Comparison of ENCODE assay signal across 27 cellular contexts in genomic region chr11:60908803-60909202, GRCh38. TPM values are rescaled to one million over a fixed set of nuclear protein-coding genes. Genes with fewer than 3 reads are reported as not detected.
DNase-seq lines count a peak whose midpoint lies in the region; ATAC-seq and TF ChIP-seq lines count a peak whose summit lies in the region.
"Had no signal": no experiment of that assay in that cellular context is flagged by ENCODE, and none has a peak within 500 bp of the region (broad histone marks: within the 10 kb centered on the region; RNA-seq: fewer than 3 reads in every experiment).

No MANE protein-coding gene starts in this region.

- H3K36me3 ChIP-seq in gastrocnemius medialis = no peaks in the 10 kb centered on the region
- H3K36me3 ChIP-seq: BE2C had no signal

- TF ChIP-seq CTCF in gastrocnemius medialis (IDR thresholded peaks at IDR 0.05 in 4 of 5, conservative IDR thresholded peaks at IDR 0.05 in 1 of 5) = no peak

- H3K9me3 Mint-ChIP-seq in activated naive CD4-positive, alpha-beta T cell treated with anti-CD3 and anti-CD28 coated beads, Interleukin-2, amount 10 ng/mL, durations not matched to agents 7 days and 5 days = no peaks in the 10 kb centered on the region
- H3K9me3 Mint-ChIP-seq in IgD-negative memory B cell (peaks cover 0 to 4% (median 0%) of the 10 kb centered on the region in 3 donors), naive B cell (peaks cover 0 to 2% (median 0%) of the 10 kb centered on the region in 7 donors)
- peaks cover 20 to 25% of the 10 kb centered on the region in 2 donors for H3K9me3 Mint-ChIP-seq in stimulated activated naive B cell treated with anti-CD40 and anti-IgM and Interleukin-4, amounts not matched to agents 10 μg/mL and 1 μg/mL and 100 μg/mL, for 72 hours

- intact Hi-C loops in gastrocnemius medialis (cut with DNase I; ENCODE audit: low total_unique reads) = no loop called here

- TF ChIP-seq POLR2A in gastrocnemius medialis (IDR thresholded peaks at IDR 0.05) = no peak

- no peaks in the 10 kb centered on the region for H3K27me3 ChIP-seq in gastrocnemius medialis
- H3K27me3 ChIP-seq: BE2C, SJSA1 had no signal

- peaks cover 22% of the 10 kb centered on the region for H3K27me3 Mint-ChIP-seq in activated naive CD4-positive, alpha-beta T cell treated with anti-CD3 and anti-CD28 coated beads, Interleukin-2, amount 10 ng/mL, durations not matched to agents 7 days and 5 days
- H3K27me3 Mint-ChIP-seq in IgD-negative memory B cell (peaks cover 2% of the 10 kb centered on the region), naive B cell (no peaks in the 10 kb centered on the region)
- H3K27me3 Mint-ChIP-seq in stimulated activated naive B cell treated with anti-CD40 and anti-IgM and Interleukin-4, amounts not matched to agents 10 μg/mL and 1 μg/mL and 100 μg/mL, for 72 hours = no peaks in the 10 kb centered on the region

- CTCF ChIA-PET in activated naive CD4-positive, alpha-beta T cell treated with anti-CD3 and anti-CD28 coated beads, Interleukin-2, amount 10 ng/mL, durations not matched to agents 7 days and 5 days (lab: Charles Lee) = interaction anchor here (0.7 to 1.1 kb wide), 2 partner anchors 9 to 60 kb away, joined by 3 read pairs; no protein-coding TSS in a partner anchor

- no peak overlapping the region for H3K4me3 ChIP-seq in gastrocnemius medialis
- H3K4me3 ChIP-seq: SJSA1 had no signal

- H3K27ac Mint-ChIP-seq in activated naive CD4-positive, alpha-beta T cell treated with anti-CD3 and anti-CD28 coated beads, Interleukin-2, amount 10 ng/mL, durations not matched to agents 7 days and 5 days = peak overlapping the region; percentile 11
- H3K27ac Mint-ChIP-seq in IgD-negative memory B cell (peak overlapping the region; percentile 63 to 96 (median 69)), naive B cell (peak overlapping the region; percentile 6 to 96 (median 64))
- peak overlapping the region; percentile 97 for H3K27ac Mint-ChIP-seq in stimulated activated naive B cell treated with anti-CD40 and anti-IgM and Interleukin-4, amounts not matched to agents 10 μg/mL and 1 μg/mL and 100 μg/mL, for 72 hours

- no peak overlapping the region for H3K27ac ChIP-seq in gastrocnemius medialis
- H3K27ac ChIP-seq: 22Rv1, SJSA1 had no signal

- H3K4me1 Mint-ChIP-seq in activated naive CD4-positive, alpha-beta T cell treated with anti-CD3 and anti-CD28 coated beads, Interleukin-2, amount 10 ng/mL, durations not matched to agents 7 days and 5 days = peaks cover 61% of the 10 kb centered on the region
- H3K4me1 Mint-ChIP-seq in IgD-negative memory B cell (peaks cover 44 to 67% (median 58%) of the 10 kb centered on the region in 3 donors), naive B cell (peaks cover 64 to 91% (median 79%) of the 10 kb centered on the region in 3 donors)
- H3K4me1 Mint-ChIP-seq in stimulated activated naive B cell treated with anti-CD40 and anti-IgM and Interleukin-4, amounts not matched to agents 10 μg/mL and 1 μg/mL and 100 μg/mL, for 72 hours = peaks cover 67 to 96% of the 10 kb centered on the region in 2 donors

- ATAC-seq in naive B cell (ENCODE audit: low read depth in 2 of 2) (no peak), gastrocnemius medialis (no peak)
- no peak for ATAC-seq in stimulated activated naive B cell treated with anti-CD40 and anti-IgM and Interleukin-4, amounts not matched to agents 10 μg/mL and 1 μg/mL and 100 μg/mL, for 72 hours (replicated peaks)

- no peak overlapping the region for H3K4me3 Mint-ChIP-seq in activated naive CD4-positive, alpha-beta T cell treated with anti-CD3 and anti-CD28 coated beads, Interleukin-2, amount 10 ng/mL, durations not matched to agents 7 days and 5 days
- H3K4me3 Mint-ChIP-seq in IgD-negative memory B cell = peak overlapping the region in 1 of 4 donors; percentile 93
- peak overlapping the region in 3 of 8 donors; percentile 16 to 96 (median 46) for H3K4me3 Mint-ChIP-seq in naive B cell
- H3K4me3 Mint-ChIP-seq in stimulated activated naive B cell treated with anti-CD40 and anti-IgM and Interleukin-4, amounts not matched to agents 10 μg/mL and 1 μg/mL and 100 μg/mL, for 72 hours = peak overlapping the region; percentile 6 to 13

- in situ Hi-C loops in gastrocnemius medialis (cut with MboI; ENCODE audit: low sequenced_read_pairs in 4 of 4) = loop anchor here in 1 of 4 donors (25.0 kb wide), 1 partner anchor 253 kb away; the partner anchor contains the start of gene VPS37C

- H3K9me3 ChIP-seq in gastrocnemius medialis = no peaks in the 10 kb centered on the region
- H3K9me3 ChIP-seq: BE2C, SJSA1 had no signal

- H3K36me3 Mint-ChIP-seq in activated naive CD4-positive, alpha-beta T cell treated with anti-CD3 and anti-CD28 coated beads, Interleukin-2, amount 10 ng/mL, durations not matched to agents 7 days and 5 days = peaks cover 3% of the 10 kb centered on the region
- H3K36me3 Mint-ChIP-seq in IgD-negative memory B cell (no peaks in the 10 kb centered on the region), naive B cell (no peaks in the 10 kb centered on the region)
- peaks cover 25 to 27% of the 10 kb centered on the region in 2 donors for H3K36me3 Mint-ChIP-seq in stimulated activated naive B cell treated with anti-CD40 and anti-IgM and Interleukin-4, amounts not matched to agents 10 μg/mL and 1 μg/mL and 100 μg/mL, for 72 hours
- H3K36me3 Mint-ChIP-seq: CD4-positive, CD25-positive, alpha-beta regulatory T cell had no signal

- peaks cover 32 to 37% of the 10 kb centered on the region in 2 donors for H3K4me1 ChIP-seq in gastrocnemius medialis

- no peak for DNase-seq in activated naive CD4-positive, alpha-beta T cell treated with anti-CD3 and anti-CD28 coated beads, Interleukin-2, amount 10 ng/mL, durations not matched to agents 7 days and 5 days
- DNase-seq in activated naive CD4-positive, alpha-beta T cell treated with Interleukin-2 at 50 U/mL for 16 hours = no peak
- DNase-seq in naive B cell (no peak), gastrocnemius medialis (no peak), DMS114 treated with DMSO at 0.1 percent for 48 hours (lab: John Stamatoyannopoulos, UW; ENCODE audit: unreplicated experiment) (no peak)
- DNase-seq in stimulated activated naive B cell treated with anti-CD40 and anti-IgM and Interleukin-4, amounts not matched to agents 10 μg/mL and 1 μg/mL and 100 μg/mL, for 72 hours = no peak
- DNase-seq: BE2C; CD4-positive, CD25-positive, alpha-beta regulatory T cell; DMS53; HCEC 1CT; IMR-90; MM.1S; NCI-H1048; NCI-H1417; NCI-H1694; NCI-H2029 treated with DMSO at 0.1 percent for 48 hours; NCI-H2227 treated with DMSO at 0.1 percent for 48 hours; NCI-H526 treated with DMSO at 0.1 percent for 48 hours; Right ventricle myocardium superior; RPMI8226 had no signal

RNA-seq across cellular contexts. Expression of gene PRPF19, which starts 2.4 kb away (rescaled TPM):
- polyA plus RNA-seq in IgD-negative memory B cell = 18.5 TPM
- polyA plus RNA-seq in naive B cell (ENCODE audit: low read depth in 6 of 6) = 10 to 100 TPM in 5 of 6 donors, 1 to 10 TPM in 1; 5.6 to 19.3 (median 15.6) TPM
- 10 to 100 TPM; 55.5 to 75.6 (median 71.9) TPM for total RNA-seq in gastrocnemius medialis

RNA-seq across cellular contexts. Expression of gene TMEM109, which starts 5.2 kb away (rescaled TPM):
- 259 TPM for polyA plus RNA-seq in IgD-negative memory B cell
- polyA plus RNA-seq in naive B cell (ENCODE audit: low read depth in 6 of 6) = 100 to 1,000 TPM; 286 to 521 (median 315) TPM
- total RNA-seq in gastrocnemius medialis = 100 to 1,000 TPM in 2 of 4 donors, 10 to 100 TPM in 2; 56.5 to 105 (median 82.6) TPM

RNA-seq across cellular contexts. Expression of gene TMEM132A, which starts 15.5 kb away (rescaled TPM):
- polyA plus RNA-seq in IgD-negative memory B cell (0.26 TPM), naive B cell (ENCODE audit: low read depth in 6 of 6) (1 to 10 TPM in 1 of 6 donors, under 1 TPM in 3, not detected in 2; 0.23 to 1.2 (median 0.40) TPM)
- 1 to 10 TPM; 2.5 to 3.7 (median 3.1) TPM for total RNA-seq in gastrocnemius medialis
- total RNA-seq: CD4-positive, CD25-positive, alpha-beta regulatory T cell had no signal
- polyA plus RNA-seq: CD4-positive, CD25-positive, alpha-beta regulatory T cell had no signal

RNA-seq across cellular contexts. Expression of gene ZP1, which starts 41.5 kb away (rescaled TPM):
- polyA plus RNA-seq in IgD-negative memory B cell (not detected), naive B cell (ENCODE audit: low read depth in 6 of 6) (not detected)
- not detected for total RNA-seq in gastrocnemius medialis
- total RNA-seq: CD4-positive, CD25-positive, alpha-beta regulatory T cell; Daoy; G401; H1; NCI-H460; Right ventricle myocardium superior; SJSA1 had no signal
- polyA plus RNA-seq: CD4-positive, CD25-positive, alpha-beta regulatory T cell; H1 had no signal

RNA-seq across cellular contexts. Expression of gene SLC15A3, which starts 43.2 kb away (rescaled TPM):
- polyA plus RNA-seq in IgD-negative memory B cell (15.2 TPM), naive B cell (ENCODE audit: low read depth in 6 of 6) (10 to 100 TPM in 5 of 6 donors, 1 to 10 TPM in 1; 7.0 to 18.1 (median 15.9) TPM)
- 1 to 10 TPM; 2.8 to 6.9 (median 6.0) TPM for total RNA-seq in gastrocnemius medialis
- total RNA-seq: G401, NCI-H460 had no signal

Comparison
In these comparisons a context has a peak if more than half of its experiments do, and no peak if none do; other contexts are left out.
1. H3K27ac Mint-ChIP-seq: peak in every context shown above with its lines; median percentile 97 in stimulated activated naive B cell treated with anti-CD40 and anti-IgM and Interleukin-4, amounts not matched to agents 10 μg/mL and 1 μg/mL and 100 μg/mL, for 72 hours; 69 in IgD-negative memory B cell; 64 in naive B cell; 11 in activated naive CD4-positive, alpha-beta T cell treated with anti-CD3 and anti-CD28 coated beads, Interleukin-2, amount 10 ng/mL, durations not matched to agents 7 days and 5 days.